8 cellular contexts compared by ENCODE assay signal in genomic region chr21:16308269-16308668, GRCh38.
DNase-seq lines count a peak whose midpoint lies in the region; ATAC-seq, FAIRE-seq and TF ChIP-seq lines count a peak whose summit lies in the region.

No MANE protein-coding gene starts in this region.

- TF ChIP-seq CTCF in AG04450 (IDR thresholded peaks at IDR 0.05; ENCODE audit: low read depth, low read length) = no peak

- H3K27me3 Mint-ChIP-seq in activated T-helper 17 cell treated with anti-CD3 and anti-CD28 coated beads, Interleukin-2, amount 50 U/mL, for 72 hours = no peaks in the 10 kb centered on the region
- no peaks in the 10 kb centered on the region for H3K27me3 Mint-ChIP-seq in activated T-helper 1 cell treated with anti-CD3 and anti-CD28 coated beads, Interleukin-12 subunit alpha, Interleukin-12 subunit beta, Interleukin-2, Interleukin-4 antibody, amounts not matched to agents 30 ng/mL and 10 ng/mL and 1 ng/mL, durations not matched to agents 14 hours and 24 hours and 36 hours (ENCODE audit: insufficient read depth)
- H3K27me3 Mint-ChIP-seq in activated T-helper 2 cell treated with anti-CD3 and anti-CD28 coated beads, Interferon-gamma antibody, Interleukin-2, Interleukin-4, amounts not matched to agents 10 μg/mL and 5 μg/mL and 100 μg/mL, durations not matched to agents 14 hours and 24 hours and 36 hours (ENCODE audit: low read depth) = no peaks in the 10 kb centered on the region

- no peaks in the 10 kb centered on the region for H3K9me3 Mint-ChIP-seq in activated T-helper 17 cell treated with anti-CD3 and anti-CD28 coated beads, Interleukin-2, amount 50 U/mL, for 72 hours
- no peaks in the 10 kb centered on the region for H3K9me3 Mint-ChIP-seq in activated T-helper 1 cell treated with anti-CD3 and anti-CD28 coated beads, Interleukin-12 subunit alpha, Interleukin-12 subunit beta, Interleukin-2, Interleukin-4 antibody, amounts not matched to agents 30 ng/mL and 10 ng/mL and 1 ng/mL, durations not matched to agents 14 hours and 24 hours and 36 hours
- H3K9me3 Mint-ChIP-seq in activated T-helper 2 cell treated with anti-CD3 and anti-CD28 coated beads, Interferon-gamma antibody, Interleukin-2, Interleukin-4, amounts not matched to agents 10 μg/mL and 5 μg/mL and 100 μg/mL, durations not matched to agents 14 hours and 24 hours and 36 hours = no peaks in the 10 kb centered on the region

- no peaks in the 10 kb centered on the region for H3K36me3 Mint-ChIP-seq in activated T-helper 17 cell treated with anti-CD3 and anti-CD28 coated beads, Interleukin-2, amount 50 U/mL, for 72 hours (ENCODE audit: low read depth)
- H3K36me3 Mint-ChIP-seq in activated T-helper 1 cell treated with anti-CD3 and anti-CD28 coated beads, Interleukin-12 subunit alpha, Interleukin-12 subunit beta, Interleukin-2, Interleukin-4 antibody, amounts not matched to agents 30 ng/mL and 10 ng/mL and 1 ng/mL, durations not matched to agents 14 hours and 24 hours and 36 hours (ENCODE audit: low read depth) = no peaks in the 10 kb centered on the region
- H3K36me3 Mint-ChIP-seq in activated T-helper 2 cell treated with anti-CD3 and anti-CD28 coated beads, Interferon-gamma antibody, Interleukin-2, Interleukin-4, amounts not matched to agents 10 μg/mL and 5 μg/mL and 100 μg/mL, durations not matched to agents 14 hours and 24 hours and 36 hours (ENCODE audit: low read depth) = no peaks in the 10 kb centered on the region

- intact Hi-C loops in activated T-helper 1 cell treated with anti-CD3 and anti-CD28 coated beads, Interleukin-12 subunit alpha, Interleukin-12 subunit beta, Interleukin-2, Interleukin-4 antibody, amounts not matched to agents 30 ng/mL and 10 ng/mL and 1 ng/mL, durations not matched to agents 14 hours and 24 hours and 36 hours (cut with micrococcal nuclease) = no loop called here
- intact Hi-C loops in activated T-helper 2 cell treated with anti-CD3 and anti-CD28 coated beads, Interferon-gamma antibody, Interleukin-2, Interleukin-4, amounts not matched to agents 10 μg/mL and 5 μg/mL and 100 μg/mL, durations not matched to agents 14 hours and 24 hours and 36 hours (cut with micrococcal nuclease) = no loop called here

- POLR2A ChIA-PET in AG04450 (lab: Yijun Ruan, JAX) = no interaction called here

- peak; percentile 87 for FAIRE-seq in H54 (lab: Jason Lieb, UNC)

- no peaks in the 10 kb centered on the region for H3K9me3 ChIP-seq in AG04450 (ENCODE audit: control insufficient read depth, insufficient read depth, low read length)

- H3K4me3 ChIP-seq in AG04450 (ENCODE audit: low read depth, low read length) = peak overlapping the region; percentile 29

- TF ChIP-seq POLR2A in H54 (IDR thresholded peaks at IDR 0.05; ENCODE audit: low read depth, low read length) = no peak

- H3K27me3 ChIP-seq in AG04450 (ENCODE audit: control insufficient read depth, insufficient read depth, low read length) = no peaks in the 10 kb centered on the region
- no peaks in the 10 kb centered on the region for H3K27me3 ChIP-seq in layer of hippocampus (ENCODE audit: control insufficient read depth, insufficient read depth, low read length)

- CTCF ChIA-PET in AG04450 (lab: Charles Lee) = no interaction called here

- ATAC-seq in activated T-helper 17 cell treated with anti-CD3 and anti-CD28 coated beads, Interleukin-2, amount 50 U/mL, for 72 hours (replicated peaks) = peak; percentile 84

- H3K27ac ChIP-seq in AG04450 (ENCODE audit: low read depth, low read length) (no peak overlapping the region), layer of hippocampus (ENCODE audit: low read depth, low read length) (peak overlapping the region; percentile 79)

- H3K4me1 Mint-ChIP-seq in activated T-helper 17 cell treated with anti-CD3 and anti-CD28 coated beads, Interleukin-2, amount 50 U/mL, for 72 hours = peaks cover 4% of the 10 kb centered on the region
- no peaks in the 10 kb centered on the region for H3K4me1 Mint-ChIP-seq in activated T-helper 1 cell treated with anti-CD3 and anti-CD28 coated beads, Interleukin-12 subunit alpha, Interleukin-12 subunit beta, Interleukin-2, Interleukin-4 antibody, amounts not matched to agents 30 ng/mL and 10 ng/mL and 1 ng/mL, durations not matched to agents 14 hours and 24 hours and 36 hours (ENCODE audit: low read depth)
- H3K4me1 Mint-ChIP-seq in activated T-helper 2 cell treated with anti-CD3 and anti-CD28 coated beads, Interferon-gamma antibody, Interleukin-2, Interleukin-4, amounts not matched to agents 10 μg/mL and 5 μg/mL and 100 μg/mL, durations not matched to agents 14 hours and 24 hours and 36 hours (ENCODE audit: low read depth) = peaks cover 4% of the 10 kb centered on the region

- H3K4me3 Mint-ChIP-seq in activated T-helper 17 cell treated with anti-CD3 and anti-CD28 coated beads, Interleukin-2, amount 50 U/mL, for 72 hours = no peak overlapping the region
- H3K4me3 Mint-ChIP-seq in activated T-helper 1 cell treated with anti-CD3 and anti-CD28 coated beads, Interleukin-12 subunit alpha, Interleukin-12 subunit beta, Interleukin-2, Interleukin-4 antibody, amounts not matched to agents 30 ng/mL and 10 ng/mL and 1 ng/mL, durations not matched to agents 14 hours and 24 hours and 36 hours = no peak overlapping the region
- no peak overlapping the region for H3K4me3 Mint-ChIP-seq in activated T-helper 2 cell treated with anti-CD3 and anti-CD28 coated beads, Interferon-gamma antibody, Interleukin-2, Interleukin-4, amounts not matched to agents 10 μg/mL and 5 μg/mL and 100 μg/mL, durations not matched to agents 14 hours and 24 hours and 36 hours (ENCODE audit: low read depth)

- DNase-seq in AG04450 (ENCODE audit: low read depth, low spot score) = no peak
- DNase-seq in H54 (ENCODE audit: insufficient read length, low spot score) = no peak
- no peak for DNase-seq in GDM1 (lab: John Stamatoyannopoulos, UW)
- no peak for DNase-seq in activated T-helper 1 cell treated with anti-CD3 and anti-CD28 coated beads, Interleukin-12 subunit alpha, Interleukin-12 subunit beta, Interleukin-2, Interleukin-4 antibody, amounts not matched to agents 30 ng/mL and 10 ng/mL and 1 ng/mL, durations not matched to agents 14 hours and 24 hours and 36 hours (ENCODE audit: low spot score)
- DNase-seq in activated T-helper 2 cell treated with anti-CD3 and anti-CD28 coated beads, Interferon-gamma antibody, Interleukin-2, Interleukin-4, amounts not matched to agents 10 μg/mL and 5 μg/mL and 100 μg/mL, durations not matched to agents 14 hours and 24 hours and 36 hours (ENCODE audit: low spot score) = no peak
- DNase-seq in activated T-cell treated with anti-CD3 and anti-CD28 coated beads for 4 hours = no peak

- H3K27ac Mint-ChIP-seq in activated T-helper 17 cell treated with anti-CD3 and anti-CD28 coated beads, Interleukin-2, amount 50 U/mL, for 72 hours = no peak overlapping the region
- no peak overlapping the region for H3K27ac Mint-ChIP-seq in activated T-helper 1 cell treated with anti-CD3 and anti-CD28 coated beads, Interleukin-12 subunit alpha, Interleukin-12 subunit beta, Interleukin-2, Interleukin-4 antibody, amounts not matched to agents 30 ng/mL and 10 ng/mL and 1 ng/mL, durations not matched to agents 14 hours and 24 hours and 36 hours
- H3K27ac Mint-ChIP-seq in activated T-helper 2 cell treated with anti-CD3 and anti-CD28 coated beads, Interferon-gamma antibody, Interleukin-2, Interleukin-4, amounts not matched to agents 10 μg/mL and 5 μg/mL and 100 μg/mL, durations not matched to agents 14 hours and 24 hours and 36 hours = no peak overlapping the region
